27 cellular contexts compared by ENCODE assay signal in genomic region chr1:64001038-64001437, GRCh38.
"Had no signal": no experiment of that assay in that cellular context is flagged by ENCODE, and none has a peak within 500 bp of the region (broad histone marks: within the 10 kb centered on the region; RNA-seq: fewer than 3 reads in every experiment).

No MANE protein-coding gene starts in this region.

- H2AFZ ChIP-seq: hepatocyte had no signal

- H3K4me3 ChIP-seq: colonic mucosa, dorsolateral prefrontal cortex, hepatocyte, left ventricle myocardium inferior, prostate gland, spleen, testis, uterus had no signal

- H3K4me2 ChIP-seq: hepatocyte had no signal

- H3K4me1 Mint-ChIP-seq: activated naive CD4-positive, alpha-beta T cell treated with anti-CD3 and anti-CD28 coated beads, Interleukin-2, amount 50 U/mL, for 24 hours; central memory CD8-positive, alpha-beta T cell; T-helper 17 cell had no signal

- H3K27ac ChIP-seq: brain microvascular endothelial cell, colonic mucosa, dorsolateral prefrontal cortex, hepatocyte, left ventricle myocardium inferior, prostate gland, spleen, testis, uterus had no signal

- H3K27ac Mint-ChIP-seq: activated CD4-positive, alpha-beta memory T cell treated with anti-CD3 and anti-CD28 coated beads for 36 hours; activated naive CD4-positive, alpha-beta T cell treated with anti-CD3 and anti-CD28 coated beads, Interleukin-2, amount 50 U/mL, for 24 hours; activated T-cell treated with anti-CD3 and anti-CD28 coated beads, Interleukin-2, amount 50 U/mL, for 72 hours; effector memory CD8-positive, alpha-beta T cell; immature natural killer cell; natural killer cell; T-helper 17 cell had no signal

- H3K9me3 ChIP-seq: colonic mucosa, left ventricle myocardium inferior, prostate gland, spleen, testis, uterus had no signal

- H3K9me3 Mint-ChIP-seq: activated CD4-positive, alpha-beta memory T cell treated with anti-CD3 and anti-CD28 coated beads for 36 hours; activated naive CD4-positive, alpha-beta T cell treated with anti-CD3 and anti-CD28 coated beads, Interleukin-2, amount 50 U/mL, for 24 hours; central memory CD8-positive, alpha-beta T cell; immature natural killer cell; natural killer cell had no signal

- H3K36me3 Mint-ChIP-seq: activated CD4-positive, alpha-beta memory T cell treated with anti-CD3 and anti-CD28 coated beads for 36 hours; activated naive CD4-positive, alpha-beta T cell treated with anti-CD3 and anti-CD28 coated beads, Interleukin-2, amount 50 U/mL, for 24 hours; immature natural killer cell; natural killer cell had no signal

- H3K27me3 ChIP-seq: brain microvascular endothelial cell, colonic mucosa, hepatocyte, spleen, testis, uterus had no signal

- H3K4me1 ChIP-seq: colonic mucosa, prostate gland, testis, uterus had no signal

- FAIRE-seq: endothelial cell of umbilical vein had no signal

- H3K36me3 ChIP-seq: brain microvascular endothelial cell, colonic mucosa, left ventricle myocardium inferior, prostate gland, spleen, uterus had no signal

- DNase-seq: activated CD4-positive, alpha-beta memory T cell treated with anti-CD3 and anti-CD28 coated beads for 36 hours; activated CD4-positive, alpha-beta T cell treated with anti-CD3 and anti-CD28 coated beads for 4 hours; activated CD4-positive, CD25-positive, alpha-beta regulatory T cell; activated effector memory CD4-positive, alpha-beta T cell treated with anti-CD3 and anti-CD28 coated beads, Interleukin-2, amount 50 U/mL, for 16 hours; activated T-cell treated with anti-CD3 and anti-CD28 coated beads, Interleukin-2, amount 50 U/mL, for 72 hours; aorta; brain microvascular endothelial cell; colonic mucosa; dorsolateral prefrontal cortex; effector memory CD8-positive, alpha-beta T cell; left ventricle myocardium inferior; midbrain; natural killer cell; spleen; stimulated activated CD4-positive, alpha-beta T cell treated with anti-CD3 and anti-CD28 coated beads, Interleukin-4, amount 100 ng/mL, for 1 hour; stimulated activated naive CD4-positive, alpha-beta T cell; T-helper 17 cell; testis; trophoblast cell; uterus had no signal

- H3K4me3 Mint-ChIP-seq: activated CD4-positive, alpha-beta memory T cell treated with anti-CD3 and anti-CD28 coated beads for 36 hours; activated naive CD4-positive, alpha-beta T cell treated with anti-CD3 and anti-CD28 coated beads, Interleukin-2, amount 50 U/mL, for 24 hours; activated T-cell treated with anti-CD3 and anti-CD28 coated beads, Interleukin-2, amount 50 U/mL, for 72 hours; central memory CD8-positive, alpha-beta T cell; effector memory CD8-positive, alpha-beta T cell; natural killer cell; T-helper 17 cell had no signal

- ATAC-seq: activated T-cell treated with anti-CD3 and anti-CD28 coated beads, Interleukin-2, amount 50 U/mL, for 72 hours; effector memory CD8-positive, alpha-beta T cell; esophagus mucosa; T-helper 17 cell had no signal
